In the genomic region with DNA sequence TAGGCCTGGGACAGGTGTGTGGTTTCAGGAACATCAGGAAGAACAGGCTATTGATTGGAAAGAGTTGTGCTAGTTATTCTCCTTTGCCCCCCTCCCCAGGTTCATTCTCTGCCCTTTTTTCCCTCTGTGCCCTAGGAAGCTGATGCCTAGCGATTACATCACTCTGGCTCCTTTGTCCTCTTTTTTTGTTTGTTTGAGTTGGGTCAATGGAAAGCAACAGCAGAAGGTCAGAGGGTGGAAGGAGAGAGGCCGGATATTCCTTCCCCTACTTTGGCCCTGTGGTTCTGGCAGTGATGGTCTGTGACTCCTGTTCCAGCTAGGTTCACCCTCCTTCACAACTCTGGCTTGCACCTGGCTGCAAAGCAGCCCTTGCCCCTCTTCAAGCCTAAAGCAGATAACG, we compare ENCODE assay signal across 27 cellular contexts. TPM values are rescaled to one million over a fixed set of nuclear protein-coding genes. Genes with fewer than 3 reads are reported as not detected.
"Had no signal": no experiment of that assay in that cellular context is flagged by ENCODE, and none has a peak within 500 bp of the region (broad histone marks: within the 10 kb centered on the region; RNA-seq: fewer than 3 reads in every experiment).

No MANE protein-coding gene starts in this region.

- H3K27me3 Mint-ChIP-seq: activated CD4-positive, alpha-beta T cell treated with anti-CD3 and anti-CD28 coated beads for 36 hours; activated CD8-positive, alpha-beta T cell treated with anti-CD3 and anti-CD28 coated beads for 36 hours; activated naive CD8-positive, alpha-beta T cell treated with anti-CD3 and anti-CD28 coated beads, Interleukin-2, amount 10 ng/mL, durations not matched to agents 7 days and 5 days; T-cell had no signal

- H3K4me1 ChIP-seq: adrenal gland had no signal

- H3K4me1 Mint-ChIP-seq: activated CD4-positive, alpha-beta T cell treated with anti-CD3 and anti-CD28 coated beads for 36 hours; T-cell had no signal

- H3K27ac ChIP-seq: adrenal gland, SK-N-MC, VCaP had no signal

- H3K27me3 ChIP-seq: adrenal gland had no signal

- DNase-seq: activated CD4-positive, alpha-beta T cell treated with anti-CD3 and anti-CD28 coated beads for 36 hours; activated CD4-positive, alpha-beta T cell treated with anti-CD3 and anti-CD28 coated beads, Interleukin-2, amount 50 U/mL, for 1 hour; activated CD8-positive, alpha-beta memory T cell treated with anti-CD3 and anti-CD28 coated beads, Interleukin-2, amount 50 U/mL, for 48 hours; activated CD8-positive, alpha-beta T cell treated with anti-CD3 and anti-CD28 coated beads for 36 hours; activated naive CD4-positive, alpha-beta T cell treated with anti-CD3 and anti-CD28 coated beads, Interleukin-2, amount 50 U/mL, for 16 hours; activated naive CD8-positive, alpha-beta T cell treated with anti-CD3 and anti-CD28 coated beads, Interleukin-2, amount 10 ng/mL, durations not matched to agents 7 days and 5 days; activated T-cell treated with anti-CD3 and anti-CD28 coated beads, Interleukin-2, amount 50 U/mL, for 1 hour; adrenal gland; anterior cingulate cortex; Karpas-422; MM.1S; NCI-H1105; NCI-H1436; NCI-H187 treated with DMSO at 0.1 percent for 48 hours; NCI-H2081 treated with DMSO at 0.1 percent for 48 hours; NCI-H2171; NCI-H2227 treated with DMSO at 0.1 percent for 48 hours; NCI-H446 treated with DMSO at 0.1 percent for 48 hours; NCI-H526; NCI-H82; OCI-M1; RPMI8226 had no signal

- ATAC-seq: activated CD4-positive, alpha-beta T cell treated with anti-CD3 and anti-CD28 coated beads for 36 hours; activated CD8-positive, alpha-beta T cell treated with anti-CD3 and anti-CD28 coated beads for 36 hours; Right ventricle myocardium inferior; T-cell had no signal

- H3K27ac Mint-ChIP-seq: activated CD4-positive, alpha-beta T cell treated with anti-CD3 and anti-CD28 coated beads for 36 hours; activated CD8-positive, alpha-beta T cell treated with anti-CD3 and anti-CD28 coated beads for 36 hours; activated naive CD8-positive, alpha-beta T cell treated with anti-CD3 and anti-CD28 coated beads, Interleukin-2, amount 10 ng/mL, durations not matched to agents 7 days and 5 days; T-cell had no signal

- H3K4me3 Mint-ChIP-seq: activated CD4-positive, alpha-beta T cell treated with anti-CD3 and anti-CD28 coated beads for 36 hours; activated CD8-positive, alpha-beta T cell treated with anti-CD3 and anti-CD28 coated beads for 36 hours; activated naive CD8-positive, alpha-beta T cell treated with anti-CD3 and anti-CD28 coated beads, Interleukin-2, amount 10 ng/mL, durations not matched to agents 7 days and 5 days; T-cell had no signal

- H3K9me3 ChIP-seq: adrenal gland had no signal

- H3K9me3 Mint-ChIP-seq: activated CD8-positive, alpha-beta T cell treated with anti-CD3 and anti-CD28 coated beads for 36 hours; activated naive CD8-positive, alpha-beta T cell treated with anti-CD3 and anti-CD28 coated beads, Interleukin-2, amount 10 ng/mL, durations not matched to agents 7 days and 5 days; T-cell had no signal

- H3K4me3 ChIP-seq: adrenal gland, SK-N-MC had no signal

RNA-seq across cellular contexts. Expression of a gene that starts 18.9 kb away (rescaled TPM):
- total RNA-seq: activated CD4-positive, alpha-beta T cell treated with anti-CD3 and anti-CD28 coated beads for 36 hours; activated CD8-positive, alpha-beta T cell treated with anti-CD3 and anti-CD28 coated beads for 36 hours; activated naive CD8-positive, alpha-beta T cell treated with anti-CD3 and anti-CD28 coated beads, Interleukin-2, amount 10 ng/mL, durations not matched to agents 7 days and 5 days; T-helper 2 cell treated with Interferon-gamma antibody and Interleukin-4, amounts not matched to agents 100 ng/mL and 5 ng/mL, for 36 hours had no signal
